In the genomic region with DNA sequence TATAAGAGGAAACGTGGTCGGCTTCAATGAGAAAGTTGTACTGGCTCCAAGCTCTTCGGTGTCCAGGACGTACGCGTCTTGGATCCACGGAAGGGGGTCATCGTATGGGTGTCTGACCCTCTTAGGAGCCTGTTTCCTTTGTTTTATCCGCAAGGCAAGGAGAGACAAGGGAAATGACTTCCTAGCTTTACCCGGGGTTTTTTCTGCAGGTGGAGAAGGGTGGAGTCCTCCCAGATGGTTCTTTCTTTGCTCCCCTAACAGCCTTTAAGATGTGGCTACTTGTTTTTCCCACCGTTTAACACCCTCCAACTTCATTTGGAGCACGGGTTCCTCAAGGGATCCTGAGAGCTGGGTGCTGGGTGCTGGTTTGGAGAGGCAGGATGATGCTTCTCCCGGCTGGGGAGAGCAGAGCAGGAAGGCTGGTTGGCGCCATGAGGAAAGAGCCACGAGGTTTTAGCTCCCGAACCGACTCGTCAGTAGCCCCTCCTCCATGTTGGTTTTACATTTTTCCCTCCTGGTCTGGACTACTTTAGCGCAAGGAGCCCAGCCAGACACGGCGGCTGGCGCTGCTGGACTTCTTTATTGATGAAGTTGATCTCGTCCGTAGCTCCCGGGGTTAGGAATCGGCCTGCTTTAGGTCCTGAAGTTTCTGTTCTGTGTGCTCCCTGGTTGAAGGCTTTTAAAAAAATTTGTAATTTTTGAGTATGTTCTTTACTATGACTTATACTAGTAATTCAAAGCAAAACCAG, we compare ENCODE assay signal across 1 cellular context.
TF ChIP-seq lines count a peak whose summit lies in the region.

No MANE protein-coding gene starts in this region.

TF ChIP-seq in IMR-90, 13 proteins besides CTCF, POLR2A, EP300 and RAD21 (continued from another document):
- TF ChIP-seq RCOR1 (IDR thresholded peaks at IDR 0.05; ENCODE audit: insufficient replicate concordance, low read length) (peak; percentile 14), SMC3 (IDR thresholded peaks at IDR 0.05; ENCODE audit: low read depth, low read length) (0 out of 2 replicates have a peak, but pooled peaks have one; percentile 17), MAZ (IDR thresholded peaks at IDR 0.05; ENCODE audit: borderline replicate concordance, low read depth, low read length) (peak; percentile 36; the same call in 1 of the 2 replicates)
- TF ChIP-seq, protein P1, sequence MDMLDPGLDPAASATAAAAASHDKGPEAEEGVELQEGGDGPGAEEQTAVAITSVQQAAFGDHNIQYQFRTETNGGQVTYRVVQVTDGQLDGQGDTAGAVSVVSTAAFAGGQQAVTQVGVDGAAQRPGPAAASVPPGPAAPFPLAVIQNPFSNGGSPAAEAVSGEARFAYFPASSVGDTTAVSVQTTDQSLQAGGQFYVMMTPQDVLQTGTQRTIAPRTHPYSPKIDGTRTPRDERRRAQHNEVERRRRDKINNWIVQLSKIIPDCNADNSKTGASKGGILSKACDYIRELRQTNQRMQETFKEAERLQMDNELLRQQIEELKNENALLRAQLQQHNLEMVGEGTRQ (IDR thresholded peaks at IDR 0.05; ENCODE audit: low read depth, low read length), result no peak
